ENCODE assay signal across 9 cellular contexts in genomic region chr4:153521995-153522799, GRCh38. TPM values are rescaled to one million over a fixed set of nuclear protein-coding genes. Genes with fewer than 3 reads are reported as not detected.
DNase-seq lines count a peak whose midpoint lies in the region; ATAC-seq, FAIRE-seq and TF ChIP-seq lines count a peak whose summit lies in the region.
"Had no signal": no experiment of that assay in that cellular context is flagged by ENCODE, and none has a peak within 500 bp of the region (broad histone marks: within the 10 kb centered on the region; RNA-seq: fewer than 3 reads in every experiment).

No MANE protein-coding gene starts in this region.

- POLR2A ChIA-PET in activated CD4-positive, alpha-beta T cell treated with anti-CD3 and anti-CD28 coated beads for 36 hours (lab: Charles Lee): interaction anchor here (0.9 to 3.3 kb wide), 4 partner anchors 23 to 49 kb away, joined by 3 to 25 read pairs (median 4); no protein-coding TSS in a partner anchor

- no peaks in the 10 kb centered on the region for H3K27me3 ChIP-seq in pancreas

- no peaks in the 10 kb centered on the region for H3K36me3 ChIP-seq in mucosa of descending colon (ENCODE audit: low read depth)
- H3K36me3 ChIP-seq in pancreas: no peaks in the 10 kb centered on the region

- H3K4me1 Mint-ChIP-seq in activated CD4-positive, alpha-beta T cell treated with anti-CD3 and anti-CD28 coated beads for 36 hours: peaks cover 95% of the 10 kb centered on the region

- H3K9me3 Mint-ChIP-seq in activated CD4-positive, alpha-beta T cell treated with anti-CD3 and anti-CD28 coated beads for 36 hours (ENCODE audit: low read depth): no peaks in the 10 kb centered on the region

- TF ChIP-seq CTCF in mucosa of descending colon (IDR thresholded peaks at IDR 0.05): no peak
- TF ChIP-seq CTCF in pancreas (IDR thresholded peaks at IDR 0.05): no peak
- no peak for TF ChIP-seq CTCF in coronary artery (IDR thresholded peaks at IDR 0.05)

- ATAC-seq in GM19023 (IDR thresholded peaks at IDR 0.05; ENCODE audit: unreplicated experiment) (peak; percentile 35), HG03066 (IDR thresholded peaks at IDR 0.05; ENCODE audit: low read depth, unreplicated experiment) (peak; percentile 37), mucosa of descending colon (peak; percentile 29), pancreas (no peak)
- ATAC-seq in activated CD4-positive, alpha-beta T cell treated with anti-CD3 and anti-CD28 coated beads for 36 hours: peak; percentile 79

- intact Hi-C loops in activated CD4-positive, alpha-beta T cell treated with anti-CD3 and anti-CD28 coated beads for 36 hours (cut with DNase I, micrococcal nuclease): loop anchor here (1.0 to 10.0 kb wide), 8 partner anchors 8 to 643 kb away; partner anchors contain the start of gene TMEM131L (in 1 of the 2)
- intact Hi-C loops in mucosa of descending colon (cut with DNase I, micrococcal nuclease): no loop called here
- intact Hi-C loops in pancreas (cut with DNase I): loop anchor here in 1 of 3 donors (10.0 kb wide), 1 partner anchor 47 kb away; no protein-coding TSS in a partner anchor

- peak overlapping the region; percentile 61 for H3K4me3 Mint-ChIP-seq in activated CD4-positive, alpha-beta T cell treated with anti-CD3 and anti-CD28 coated beads for 36 hours

- H3K9me3 ChIP-seq in mucosa of descending colon: no peaks in the 10 kb centered on the region
- H3K9me3 ChIP-seq in pancreas: no peaks in the 10 kb centered on the region

- CTCF ChIA-PET in activated CD4-positive, alpha-beta T cell treated with anti-CD3 and anti-CD28 coated beads for 36 hours (lab: Charles Lee): interaction anchor here (0.5 to 3.2 kb wide), 10 partner anchors 9 to 55 kb away, joined by 3 to 13 read pairs (median 4); no protein-coding TSS in a partner anchor

- H3K27ac ChIP-seq in pancreas: peak overlapping the region in 1 of 4 donors; percentile 60
- H3K27ac ChIP-seq in coronary artery: peak overlapping the region in 1 of 2 donors; percentile 57
- H3K27ac ChIP-seq: KMS-11 had no signal

- H3K4me3 ChIP-seq in mucosa of descending colon (no peak overlapping the region), pancreas (no peak overlapping the region), coronary artery (no peak overlapping the region)

- no peak for FAIRE-seq in pancreas (lab: Jason Lieb, UNC)

- H3K4me1 ChIP-seq in mucosa of descending colon (ENCODE audit: low read depth) (peaks cover 10% of the 10 kb centered on the region), pancreas (peaks cover 42 to 60% (median 45%) of the 10 kb centered on the region in 3 donors)

- peak overlapping the region; percentile 98 for H3K27ac Mint-ChIP-seq in activated CD4-positive, alpha-beta T cell treated with anti-CD3 and anti-CD28 coated beads for 36 hours

- 91% methylated on average over 17 of the region's 17 CpGs for WGBS in pancreas, 2 donors

- peaks cover 45% of the 10 kb centered on the region for H3K36me3 Mint-ChIP-seq in activated CD4-positive, alpha-beta T cell treated with anti-CD3 and anti-CD28 coated beads for 36 hours (ENCODE audit: low read depth)

- peak; percentile 83 for DNase-seq in activated CD4-positive, alpha-beta T cell treated with anti-CD3 and anti-CD28 coated beads for 36 hours
- DNase-seq in mucosa of descending colon (no peak), pancreas (no peak), T1000 (lab: John Stamatoyannopoulos, UW) (no peak), NCI-H524 (lab: John Stamatoyannopoulos, UW) (no peak), coronary artery (ENCODE audit: low spot score) (no peak)

- no peaks in the 10 kb centered on the region for H3K27me3 Mint-ChIP-seq in activated CD4-positive, alpha-beta T cell treated with anti-CD3 and anti-CD28 coated beads for 36 hours

RNA-seq across cellular contexts. Expression of gene TMEM131L, which starts 56.0 kb away (rescaled TPM):
- 10 to 100 TPM; 45.8 to 45.9 TPM for total RNA-seq in activated CD4-positive, alpha-beta T cell treated with anti-CD3 and anti-CD28 coated beads for 36 hours
- total RNA-seq in mucosa of descending colon: 1 to 10 TPM; 5.9 to 9.8 (median 6.7) TPM
- 10 to 100 TPM; 17.0 to 29.5 (median 25.0) TPM for total RNA-seq in pancreas
- 10 to 100 TPM in 1 of 2 donors, 1 to 10 TPM in 1; 9.4 to 11.2 TPM for polyA plus RNA-seq in pancreas

Comparison
In these comparisons a context has a peak if more than half of its experiments do, and no peak if none do; other contexts are left out.
1. ATAC-seq: peak in GM19023 (single experiment), HG03066 (single experiment), activated CD4-positive, alpha-beta T cell treated with anti-CD3 and anti-CD28 coated beads for 36 hours (single experiment) and mucosa of descending colon (single experiment); none in pancreas (0 of 4).
2. intact Hi-C loops: an anchor here in activated CD4-positive, alpha-beta T cell treated with anti-CD3 and anti-CD28 coated beads for 36 hours (1.0 to 10.0 kb wide); none called in mucosa of descending colon.